In genomic region chr11:104154296-104154695, GRCh38 we compare ENCODE assay signal across 1 cellular context.
TF ChIP-seq lines count a peak whose summit lies in the region.

No MANE protein-coding gene starts in this region.

TF ChIP-seq in WTC11, 78 proteins besides CTCF, POLR2A, EP300 and RAD21 (continued from another document):
- TF ChIP-seq, protein P1, sequence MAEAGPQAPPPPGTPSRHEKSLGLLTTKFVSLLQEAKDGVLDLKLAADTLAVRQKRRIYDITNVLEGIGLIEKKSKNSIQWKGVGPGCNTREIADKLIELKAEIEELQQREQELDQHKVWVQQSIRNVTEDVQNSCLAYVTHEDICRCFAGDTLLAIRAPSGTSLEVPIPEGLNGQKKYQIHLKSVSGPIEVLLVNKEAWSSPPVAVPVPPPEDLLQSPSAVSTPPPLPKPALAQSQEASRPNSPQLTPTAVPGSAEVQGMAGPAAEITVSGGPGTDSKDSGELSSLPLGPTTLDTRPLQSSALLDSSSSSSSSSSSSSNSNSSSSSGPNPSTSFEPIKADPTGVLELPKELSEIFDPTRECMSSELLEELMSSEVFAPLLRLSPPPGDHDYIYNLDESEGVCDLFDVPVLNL (CRISPR knock-in tag; IDR thresholded peaks at IDR 0.05; ENCODE audit: borderline replicate concordance, low read depth): no peak
- TF ChIP-seq, protein P2, sequence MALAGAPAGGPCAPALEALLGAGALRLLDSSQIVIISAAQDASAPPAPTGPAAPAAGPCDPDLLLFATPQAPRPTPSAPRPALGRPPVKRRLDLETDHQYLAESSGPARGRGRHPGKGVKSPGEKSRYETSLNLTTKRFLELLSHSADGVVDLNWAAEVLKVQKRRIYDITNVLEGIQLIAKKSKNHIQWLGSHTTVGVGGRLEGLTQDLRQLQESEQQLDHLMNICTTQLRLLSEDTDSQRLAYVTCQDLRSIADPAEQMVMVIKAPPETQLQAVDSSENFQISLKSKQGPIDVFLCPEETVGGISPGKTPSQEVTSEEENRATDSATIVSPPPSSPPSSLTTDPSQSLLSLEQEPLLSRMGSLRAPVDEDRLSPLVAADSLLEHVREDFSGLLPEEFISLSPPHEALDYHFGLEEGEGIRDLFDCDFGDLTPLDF (CRISPR knock-in tag; IDR thresholded peaks at IDR 0.05): no peak
TF ChIP-seq in WTC11: peak in this region for 0.
